ENCODE assay signal across 19 cellular contexts in the genomic region with DNA sequence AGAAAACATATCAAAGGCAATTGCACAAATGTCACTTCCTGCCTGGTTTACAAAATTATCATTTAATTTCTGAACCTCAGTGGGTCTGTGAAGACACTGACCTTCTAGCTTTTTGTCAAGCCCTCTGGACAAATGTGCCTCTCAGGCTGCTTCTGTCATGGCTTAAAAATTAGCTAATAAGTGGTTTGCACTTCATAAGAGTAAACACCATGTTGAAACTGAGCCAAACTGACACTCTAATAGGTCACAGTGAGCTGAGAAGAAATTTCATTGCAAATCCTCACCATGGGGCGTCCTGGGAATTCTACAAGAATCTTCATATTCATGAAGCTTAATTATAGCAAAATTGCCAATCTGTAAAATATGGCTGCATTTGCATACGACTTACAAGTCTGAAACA.
DNase-seq lines count a peak whose midpoint lies in the region; TF ChIP-seq lines count a peak whose summit lies in the region.
"Had no signal": no experiment of that assay in that cellular context is flagged by ENCODE, and none has a peak within 500 bp of the region (broad histone marks: within the 10 kb centered on the region; RNA-seq: fewer than 3 reads in every experiment).

No MANE protein-coding gene starts in this region.

- no peak overlapping the region for H3K4me2 ChIP-seq in neural cell (ENCODE audit: low read length)
- H3K4me2 ChIP-seq: A549, KMS-11 had no signal

- H3K9me3 ChIP-seq in neural cell (ENCODE audit: low read length) = no peaks in the 10 kb centered on the region
- H3K9me3 ChIP-seq: A549, ascending aorta, neutrophil, prostate gland, transverse colon had no signal

- TF ChIP-seq CTCF in neural cell (IDR thresholded peaks at IDR 0.05; ENCODE audit: poor library complexity, severe bottlenecking) = no peak

- no peaks in the 10 kb centered on the region for H3K36me3 ChIP-seq in neural cell (ENCODE audit: insufficient read depth, low read length)
- H3K36me3 ChIP-seq: ascending aorta, neutrophil, prostate gland, transverse colon had no signal

- no peaks in the 10 kb centered on the region for H3K27me3 ChIP-seq in neural cell (ENCODE audit: insufficient read depth, low read depth, low read length)
- H3K27me3 ChIP-seq: ascending aorta, neutrophil, transverse colon had no signal

- no peaks in the 10 kb centered on the region for H4K20me1 ChIP-seq in neural cell (ENCODE audit: insufficient read depth)

- TF ChIP-seq RAD21 in neural cell (conservative IDR thresholded peaks at IDR 0.05) = no peak

- no peak for TF ChIP-seq EP300 in neural cell (conservative IDR thresholded peaks at IDR 0.05; ENCODE audit: poor library complexity, severe bottlenecking)

- no peaks in the 10 kb centered on the region for H3K9me2 ChIP-seq in neural cell (ENCODE audit: insufficient read depth, low read length)

- DNase-seq in NCI-H2171 treated with DMSO at 0.1 percent for 48 hours (lab: John Stamatoyannopoulos, UW) (peak; percentile 7), NCI-H2171 (lab: John Stamatoyannopoulos, UW) (no peak), NCI-H1105 treated with DMSO at 0.1 percent for 48 hours (lab: John Stamatoyannopoulos, UW) (peak; percentile 94), NCI-H748 treated with DMSO at 0.1 percent for 48 hours (lab: John Stamatoyannopoulos, UW) (peak; percentile 53), hepatic stellate cell (ENCODE audit: low spot score) (no peak), NCI-H2107 (lab: John Stamatoyannopoulos, UW) (no peak)
- no peak for DNase-seq in activated naive CD4-positive, alpha-beta T cell treated with anti-CD3 and anti-CD28 coated beads, Interleukin-2, amount 50 U/mL, for 16 hours
- DNase-seq: activated CD4-positive, alpha-beta memory T cell treated with anti-CD3 and anti-CD28 coated beads, Interleukin-2, amount 10 ng/mL, durations not matched to agents 7 days and 5 days; activated naive CD8-positive, alpha-beta T cell treated with anti-CD3 and anti-CD28 coated beads for 36 hours; CD8-positive, alpha-beta memory T cell; stimulated activated CD4-positive, alpha-beta T cell treated with anti-CD3 and anti-CD28 coated beads, Interleukin-15, amount 100 ng/mL, for 24 hours; T-cell; transverse colon had no signal

- H3K9ac ChIP-seq in neural cell (ENCODE audit: low read length) = peak overlapping the region; percentile 45
- H3K9ac ChIP-seq: KMS-11 had no signal

- no peaks in the 10 kb centered on the region for H3F3A ChIP-seq in neural cell (ENCODE audit: insufficient read depth, low read length, poor library complexity, severe bottlenecking)

- peak overlapping the region; percentile 78 for H3K27ac ChIP-seq in neural cell (ENCODE audit: low read length)
- H3K27ac ChIP-seq: A549, ascending aorta, KMS-11, neutrophil, prostate gland, transverse colon had no signal

- no peak overlapping the region for H2AFZ ChIP-seq in neural cell (ENCODE audit: low read depth, low read length)

- H3K79me2 ChIP-seq in neural cell (replicated peaks; ENCODE audit: insufficient read depth, low read length) = no peaks in the 10 kb centered on the region

- peak overlapping the region; percentile 38 for H3K4me3 ChIP-seq in neural cell (ENCODE audit: low read length)
- H3K4me3 ChIP-seq: A549, ascending aorta, prostate gland, transverse colon had no signal

TF ChIP-seq in neural cell, 6 proteins besides CTCF, POLR2A, EP300 and RAD21:
- no peak for TF ChIP-seq EZH2 (IDR thresholded peaks at IDR 0.05; ENCODE audit: borderline replicate concordance, insufficient read depth, low read length, poor library complexity, severe bottlenecking)
- TF ChIP-seq POLR2AphosphoS5 (IDR thresholded peaks at IDR 0.05) = no peak
- TF ChIP-seq, protein P1, sequence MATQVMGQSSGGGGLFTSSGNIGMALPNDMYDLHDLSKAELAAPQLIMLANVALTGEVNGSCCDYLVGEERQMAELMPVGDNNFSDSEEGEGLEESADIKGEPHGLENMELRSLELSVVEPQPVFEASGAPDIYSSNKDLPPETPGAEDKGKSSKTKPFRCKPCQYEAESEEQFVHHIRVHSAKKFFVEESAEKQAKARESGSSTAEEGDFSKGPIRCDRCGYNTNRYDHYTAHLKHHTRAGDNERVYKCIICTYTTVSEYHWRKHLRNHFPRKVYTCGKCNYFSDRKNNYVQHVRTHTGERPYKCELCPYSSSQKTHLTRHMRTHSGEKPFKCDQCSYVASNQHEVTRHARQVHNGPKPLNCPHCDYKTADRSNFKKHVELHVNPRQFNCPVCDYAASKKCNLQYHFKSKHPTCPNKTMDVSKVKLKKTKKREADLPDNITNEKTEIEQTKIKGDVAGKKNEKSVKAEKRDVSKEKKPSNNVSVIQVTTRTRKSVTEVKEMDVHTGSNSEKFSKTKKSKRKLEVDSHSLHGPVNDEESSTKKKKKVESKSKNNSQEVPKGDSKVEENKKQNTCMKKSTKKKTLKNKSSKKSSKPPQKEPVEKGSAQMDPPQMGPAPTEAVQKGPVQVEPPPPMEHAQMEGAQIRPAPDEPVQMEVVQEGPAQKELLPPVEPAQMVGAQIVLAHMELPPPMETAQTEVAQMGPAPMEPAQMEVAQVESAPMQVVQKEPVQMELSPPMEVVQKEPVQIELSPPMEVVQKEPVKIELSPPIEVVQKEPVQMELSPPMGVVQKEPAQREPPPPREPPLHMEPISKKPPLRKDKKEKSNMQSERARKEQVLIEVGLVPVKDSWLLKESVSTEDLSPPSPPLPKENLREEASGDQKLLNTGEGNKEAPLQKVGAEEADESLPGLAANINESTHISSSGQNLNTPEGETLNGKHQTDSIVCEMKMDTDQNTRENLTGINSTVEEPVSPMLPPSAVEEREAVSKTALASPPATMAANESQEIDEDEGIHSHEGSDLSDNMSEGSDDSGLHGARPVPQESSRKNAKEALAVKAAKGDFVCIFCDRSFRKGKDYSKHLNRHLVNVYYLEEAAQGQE (IDR thresholded peaks at IDR 0.05; ENCODE audit: borderline replicate concordance) = no peak
- TF ChIP-seq MXI1 (conservative IDR thresholded peaks at IDR 0.05; ENCODE audit: poor library complexity, severe bottlenecking) = no peak
- TF ChIP-seq TAF1 (IDR thresholded peaks at IDR 0.05; ENCODE audit: low read depth) = no peak
- TF ChIP-seq SMC3 (conservative IDR thresholded peaks at IDR 0.05; ENCODE audit: poor library complexity) = no peak
TF ChIP-seq in neural cell: peak in this region for 0.

Comparison
In these comparisons a context has a peak if more than half of its experiments do, and no peak if none do; other contexts are left out.
1. DNase-seq: peak in NCI-H2171 treated with DMSO at 0.1 percent for 48 hours (single experiment), NCI-H1105 treated with DMSO at 0.1 percent for 48 hours (single experiment) and NCI-H748 treated with DMSO at 0.1 percent for 48 hours (single experiment); none in NCI-H2171 (single experiment), activated naive CD4-positive, alpha-beta T cell treated with anti-CD3 and anti-CD28 coated beads, Interleukin-2, amount 50 U/mL, for 16 hours (single experiment), hepatic stellate cell (single experiment) and NCI-H2107 (single experiment).